In genomic region chr2:127810637-127811396, GRCh38 we compare ENCODE assay signal across 8 cellular contexts. TPM values are rescaled to one million over a fixed set of nuclear protein-coding genes. Genes with fewer than 3 reads are reported as not detected.
DNase-seq lines count a peak whose midpoint lies in the region; TF ChIP-seq lines count a peak whose summit lies in the region.

TSS of gene WDR33 (minus strand) at chr2:127811171. CDS start at chr2:127770981, 40,190 bp downstream.

- POLR2A ChIA-PET in HEK293T (lab: Yijun Ruan, JAX): interaction anchor here (0.9 to 1.8 kb wide), 3 partner anchors 10 to 109 kb away, joined by 3 to 5 read pairs (median 4); partner anchors contain the start of gene SFT2D3

- in situ Hi-C loops in SK-MEL-5 (cut with HindIII; ENCODE audit: low pct_unique_long_range_greater_than_20kb, low sequenced_read_pairs): no loop called here

- H3K27ac ChIP-seq in temporal lobe (ENCODE audit: low read depth, low read length): peak within 1 kb of the TSS; percentile 47

- CTCF ChIA-PET in HEK293T (lab: Yijun Ruan, JAX): no interaction called here

- peak; percentile 51 for DNase-seq in GM04504 (ENCODE audit: low read depth)
- peak; percentile 97 for DNase-seq in HEK293T (ENCODE audit: extremely low spot score)
- peak; percentile 87 for DNase-seq in MV-4-11 (lab: John Stamatoyannopoulos, UW)
- peak; percentile 89 for DNase-seq in SK-MEL-5 (ENCODE audit: low read depth, low spot score)
- peak; percentile 95 for DNase-seq in activated naive CD4-positive, alpha-beta T cell treated with Interleukin-2 at 50 U/mL for 16 hours
- DNase-seq in germinal center (ENCODE audit: low spot score): peak; percentile 96
- DNase-seq in occipital lobe (lab: John Stamatoyannopoulos, UW): peak; percentile 80

TF ChIP-seq in HEK293T, 16 proteins besides CTCF, POLR2A, EP300 and RAD21:
- TF ChIP-seq TARDBP (IDR thresholded peaks at IDR 0.05) (no peak), L3MBTL2 (conservative IDR thresholded peaks at IDR 0.05) (peak; percentile 64), FOXA1 (IDR thresholded peaks at IDR 0.05) (no peak), NFRKB (IDR thresholded peaks at IDR 0.05) (peak; percentile 82)
TF ChIP-seq in HEK293T: peak in this region for 2.

RNA-seq across cellular contexts. Expression of gene WDR33, which starts in this region (rescaled TPM):
- 25.1 and 27.3 TPM in 2 replicates for total RNA-seq in SK-MEL-5 (2014; rRNA removed; shearing (Covaris generic))
- 15.7 and 16.1 TPM in 2 replicates for polyA plus RNA-seq in SK-MEL-5 (2015; cell fraction: cytosol; rRNA removed)
- polyA plus RNA-seq in SK-MEL-5 (2015; cell fraction: nucleus; rRNA removed): 36.3 and 38.2 TPM in 2 replicates
- total RNA-seq in occipital lobe: 99.7 TPM
- total RNA-seq in temporal lobe: 65.6 TPM

Comparison
In these comparisons a context has a peak if more than half of its experiments do, and no peak if none do; other contexts are left out.
1. Peak in every context shown above with its lines: DNase-seq and H3K27ac ChIP-seq.